ENCODE assay signal across 8 cellular contexts in the genomic region with DNA sequence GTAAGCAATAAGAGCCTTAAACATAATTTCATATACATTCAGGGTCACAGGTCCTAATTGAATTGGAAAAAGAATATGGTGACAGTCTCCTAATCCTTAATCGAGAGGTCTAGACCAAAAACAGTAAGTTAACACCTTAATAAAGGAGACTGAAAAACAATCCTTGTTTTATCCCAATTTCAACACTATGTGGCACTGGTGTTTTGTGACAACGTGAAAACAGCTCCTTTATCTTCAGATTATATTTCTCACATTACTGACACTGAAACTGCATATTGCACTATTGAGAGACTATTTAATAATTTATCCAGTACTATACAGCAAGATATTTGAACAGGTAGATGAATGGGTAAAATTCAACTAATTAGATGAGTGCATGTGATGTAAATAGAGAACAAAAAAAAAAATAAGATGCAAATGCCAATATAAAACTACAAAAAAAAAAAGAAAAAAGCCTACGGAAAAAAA. TPM values are rescaled to one million over a fixed set of nuclear protein-coding genes. Genes with fewer than 3 reads are reported as not detected.
DNase-seq lines count a peak whose midpoint lies in the region; ATAC-seq, FAIRE-seq and TF ChIP-seq lines count a peak whose summit lies in the region.

No MANE protein-coding gene starts in this region.

- H3K36me3 ChIP-seq in PC-3 (ENCODE audit: low read depth, low read length), result peaks cover 21% of the 10 kb centered on the region; the same call in 1 of the 2 replicates
- H3K36me3 ChIP-seq in neural progenitor cell, result peaks cover 30% of the 10 kb centered on the region

- ATAC-seq in PC-3, result peak; percentile 61
- ATAC-seq in GM18517 (IDR thresholded peaks at IDR 0.05; ENCODE audit: unreplicated experiment), result no peak
- ATAC-seq in HG03095 (IDR thresholded peaks at IDR 0.05; ENCODE audit: unreplicated experiment), result no peak
- ATAC-seq in GM21390 (IDR thresholded peaks at IDR 0.05; ENCODE audit: unreplicated experiment), result no peak

- no peaks in the 10 kb centered on the region for H3K27me3 Mint-ChIP-seq in neural progenitor cell (ENCODE audit: insufficient read depth, low read depth)

- H3F3A ChIP-seq in PC-3 (ENCODE audit: low read length, unreplicated experiment), result no peaks in the 10 kb centered on the region
- no peaks in the 10 kb centered on the region for H3F3A ChIP-seq in neural progenitor cell (ENCODE audit: low read depth)

- H3K27ac ChIP-seq in PC-3 (ENCODE audit: low read length), result no peak overlapping the region
- no peak overlapping the region for H3K27ac ChIP-seq in neural progenitor cell

- H3K36me3 Mint-ChIP-seq in neural progenitor cell, result peaks cover 37% of the 10 kb centered on the region

- peaks cover 2% of the 10 kb centered on the region for H3K9me3 Mint-ChIP-seq in neural progenitor cell

- POLR2A ChIA-PET in PC-3 (lab: Charles Lee; ENCODE audit: unreplicated experiment), result no interaction called here

- H3K79me2 ChIP-seq in PC-3 (ENCODE audit: low read length) (peaks cover 18% of the 10 kb centered on the region), neural progenitor cell (ENCODE audit: low read depth) (peaks cover 52% of the 10 kb centered on the region)

- H3K4me3 Mint-ChIP-seq in neural progenitor cell, result no peak overlapping the region

- no TSS peak for BruUV-seq in PC-3 (replicated peaks; lab: Mats Ljungman, UMichigan)

- peaks cover 27% of the 10 kb centered on the region for H3K4me1 ChIP-seq in PC-3 (ENCODE audit: insufficient read depth, low read length)
- H3K4me1 ChIP-seq in neural progenitor cell, result no peaks in the 10 kb centered on the region

- H3K4me3 ChIP-seq in AG10803 (ENCODE audit: low read length) (no peak overlapping the region), PC-3 (ENCODE audit: low read length) (no peak overlapping the region), epithelial cell of proximal tubule (ENCODE audit: low read depth, low read length) (no peak overlapping the region), neural progenitor cell (no peak overlapping the region)

- H3K27me3 ChIP-seq in PC-3 (ENCODE audit: low read length) (no peaks in the 10 kb centered on the region), neural progenitor cell (no peaks in the 10 kb centered on the region)

- H3K27ac Mint-ChIP-seq in neural progenitor cell, result no peak overlapping the region

- intact Hi-C loops in PC-3 (cut with micrococcal nuclease), result loop anchor here (1.0 to 10.0 kb wide), 3 partner anchors 35 to 303 kb away; partner anchors contain the start of gene FBXO28

- H3K9ac ChIP-seq in PC-3 (ENCODE audit: low read length) (no peak overlapping the region), neural progenitor cell (no peak overlapping the region)

- no peak overlapping the region for H2AFZ ChIP-seq in PC-3 (ENCODE audit: low read length)
- H2AFZ ChIP-seq in neural progenitor cell (replicated peaks), result no peak overlapping the region

- no peak for TF ChIP-seq POLR2A in GM12891 (IDR thresholded peaks at IDR 0.05; ENCODE audit: low read depth, low read length)

- CTCF ChIA-PET in PC-3 (lab: Charles Lee), result interaction anchor here (0.6 to 1.2 kb wide), 6 partner anchors 25 to 555 kb away, joined by 3 to 5 read pairs (median 3); no protein-coding TSS in a partner anchor

- H3K4me1 Mint-ChIP-seq in neural progenitor cell, result no peaks in the 10 kb centered on the region

- FAIRE-seq in GM12891 (lab: Jason Lieb, UNC), result peak; percentile 26

- peak; percentile 45 for DNase-seq in AG10803 (ENCODE audit: low read depth)
- no peak for DNase-seq in GM12891 (ENCODE audit: insufficient read length, low spot score)
- peak; percentile 79 for DNase-seq in PC-3
- DNase-seq in epithelial cell of proximal tubule (ENCODE audit: low read depth), result no peak
- no peak for DNase-seq in neural progenitor cell (ENCODE audit: low spot score)

- H4K20me1 ChIP-seq in PC-3 (ENCODE audit: low read length) (peaks cover 7% of the 10 kb centered on the region; the same call in 1 of the 2 replicates), neural progenitor cell (ENCODE audit: low read depth) (peaks cover 24% of the 10 kb centered on the region)

- H3K9me2 ChIP-seq in PC-3 (replicated peaks; ENCODE audit: low read length), result no peaks in the 10 kb centered on the region

- H3K4me2 ChIP-seq in PC-3 (ENCODE audit: low read length) (no peak overlapping the region), neural progenitor cell (no peak overlapping the region)

- H3K9me3 ChIP-seq in PC-3 (ENCODE audit: low read length), result no peaks in the 10 kb centered on the region
- no peaks in the 10 kb centered on the region for H3K9me3 ChIP-seq in neural progenitor cell (ENCODE audit: low read depth)

- TF ChIP-seq CTCF in AG10803 (conservative IDR thresholded peaks at IDR 0.05; ENCODE audit: low read length), result peak; percentile 69
- TF ChIP-seq CTCF in PC-3 (conservative IDR thresholded peaks at IDR 0.05; ENCODE audit: low read depth, low read length), result peak; percentile 85
- TF ChIP-seq CTCF in epithelial cell of proximal tubule (conservative IDR thresholded peaks at IDR 0.05; ENCODE audit: low read depth, low read length), result peak; percentile 57
- TF ChIP-seq CTCF in neural progenitor cell (IDR thresholded peaks at IDR 0.05), result peak; percentile 50

TF ChIP-seq in GM12891, 5 proteins besides CTCF, POLR2A, EP300 and RAD21:
- TF ChIP-seq POU2F2 (IDR thresholded peaks at IDR 0.05; ENCODE audit: low read depth, low read length), result no peak
- TF ChIP-seq TAF1 (IDR thresholded peaks at IDR 0.05; ENCODE audit: low read depth, low read length), result no peak
- no peak for TF ChIP-seq POLR2AphosphoS5 (IDR thresholded peaks at IDR 0.05; ENCODE audit: low read depth, low read length)
TF ChIP-seq in GM12891: peak in this region for 0.

RNA-seq across cellular contexts. Expression of gene TP53BP2, which starts 34.1 kb away (rescaled TPM):
- polyA plus RNA-seq in GM12891 (2012; ENCODE audit: low read depth, missing spikeins), result 4.9 TPM
- 24.6 and 32.0 TPM in 2 replicates for total RNA-seq in PC-3 (2014; rRNA removed)
- total RNA-seq in epithelial cell of proximal tubule, result 37.9 and 102 TPM in 2 replicates
- total RNA-seq in neural progenitor cell (ENCODE audit: low replicate concordance), result 52.6 and 56.3 TPM in 2 replicates

Comparison
In these comparisons a context has a peak if more than half of its experiments do, and no peak if none do; other contexts are left out.
1. DNase-seq: peak in AG10803 (single experiment) and PC-3 (single experiment); none in GM12891 (single experiment), epithelial cell of proximal tubule (single experiment) and neural progenitor cell (single experiment).
2. Peak in every context shown above with its lines, with median percentiles within 50 percentile points of each other: CTCF ChIP-seq.